Comparison of ENCODE assay signal across 1 cellular context in the genomic region with DNA sequence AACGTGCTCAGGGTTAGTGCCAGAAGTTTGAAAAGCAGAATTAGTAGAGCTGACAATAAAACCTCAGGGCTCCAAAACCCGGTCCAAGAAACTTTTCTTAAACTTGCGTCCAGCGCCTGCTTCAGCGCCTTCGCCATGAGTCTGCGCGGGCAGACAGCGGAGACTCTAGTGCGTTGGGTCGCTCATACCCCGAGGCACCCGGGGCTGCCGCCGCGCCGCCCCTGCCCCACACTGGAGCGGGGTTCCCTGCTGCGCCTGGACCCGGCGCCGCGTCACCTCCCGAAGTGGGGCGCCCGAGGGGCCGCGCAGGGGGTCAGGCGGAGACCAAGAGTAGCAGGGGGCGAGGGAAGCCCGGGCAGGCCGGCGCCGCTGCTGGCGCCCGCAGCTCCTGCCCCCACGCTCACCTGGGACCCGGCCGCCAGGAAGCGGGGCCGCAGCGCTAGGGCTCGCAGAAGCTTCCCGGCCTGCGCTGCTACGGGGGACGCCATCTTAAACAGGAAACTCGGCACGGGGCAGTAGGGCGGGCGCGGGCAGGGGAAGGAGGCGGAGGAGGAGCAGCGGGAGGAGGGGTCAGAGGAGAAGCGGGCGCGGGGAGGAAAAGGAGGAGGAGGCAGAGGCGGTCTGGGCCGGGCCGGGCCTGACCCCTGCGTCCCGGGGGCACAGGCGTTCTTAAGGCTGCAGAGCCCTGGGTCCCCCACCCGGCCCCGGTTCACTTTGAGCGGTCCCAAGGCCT.
A peak's percentile ranks its signal among the peaks of the same experiment; 100 is the strongest.
TF ChIP-seq lines count a peak whose summit lies in the region.

A gene with protein sequence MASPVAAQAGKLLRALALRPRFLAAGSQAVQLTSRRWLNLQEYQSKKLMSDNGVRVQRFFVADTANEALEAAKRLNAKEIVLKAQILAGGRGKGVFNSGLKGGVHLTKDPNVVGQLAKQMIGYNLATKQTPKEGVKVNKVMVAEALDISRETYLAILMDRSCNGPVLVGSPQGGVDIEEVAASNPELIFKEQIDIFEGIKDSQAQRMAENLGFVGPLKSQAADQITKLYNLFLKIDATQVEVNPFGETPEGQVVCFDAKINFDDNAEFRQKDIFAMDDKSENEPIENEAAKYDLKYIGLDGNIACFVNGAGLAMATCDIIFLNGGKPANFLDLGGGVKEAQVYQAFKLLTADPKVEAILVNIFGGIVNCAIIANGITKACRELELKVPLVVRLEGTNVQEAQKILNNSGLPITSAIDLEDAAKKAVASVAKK (minus strand): TSS at position 514 of the 733 bp plus-strand sequence. CDS start 26 bp downstream, at position 488.

TF ChIP-seq in K562, 482 proteins besides CTCF, POLR2A, EP300 and RAD21 (continued from another document and continues in another):
- TF ChIP-seq, protein P1, sequence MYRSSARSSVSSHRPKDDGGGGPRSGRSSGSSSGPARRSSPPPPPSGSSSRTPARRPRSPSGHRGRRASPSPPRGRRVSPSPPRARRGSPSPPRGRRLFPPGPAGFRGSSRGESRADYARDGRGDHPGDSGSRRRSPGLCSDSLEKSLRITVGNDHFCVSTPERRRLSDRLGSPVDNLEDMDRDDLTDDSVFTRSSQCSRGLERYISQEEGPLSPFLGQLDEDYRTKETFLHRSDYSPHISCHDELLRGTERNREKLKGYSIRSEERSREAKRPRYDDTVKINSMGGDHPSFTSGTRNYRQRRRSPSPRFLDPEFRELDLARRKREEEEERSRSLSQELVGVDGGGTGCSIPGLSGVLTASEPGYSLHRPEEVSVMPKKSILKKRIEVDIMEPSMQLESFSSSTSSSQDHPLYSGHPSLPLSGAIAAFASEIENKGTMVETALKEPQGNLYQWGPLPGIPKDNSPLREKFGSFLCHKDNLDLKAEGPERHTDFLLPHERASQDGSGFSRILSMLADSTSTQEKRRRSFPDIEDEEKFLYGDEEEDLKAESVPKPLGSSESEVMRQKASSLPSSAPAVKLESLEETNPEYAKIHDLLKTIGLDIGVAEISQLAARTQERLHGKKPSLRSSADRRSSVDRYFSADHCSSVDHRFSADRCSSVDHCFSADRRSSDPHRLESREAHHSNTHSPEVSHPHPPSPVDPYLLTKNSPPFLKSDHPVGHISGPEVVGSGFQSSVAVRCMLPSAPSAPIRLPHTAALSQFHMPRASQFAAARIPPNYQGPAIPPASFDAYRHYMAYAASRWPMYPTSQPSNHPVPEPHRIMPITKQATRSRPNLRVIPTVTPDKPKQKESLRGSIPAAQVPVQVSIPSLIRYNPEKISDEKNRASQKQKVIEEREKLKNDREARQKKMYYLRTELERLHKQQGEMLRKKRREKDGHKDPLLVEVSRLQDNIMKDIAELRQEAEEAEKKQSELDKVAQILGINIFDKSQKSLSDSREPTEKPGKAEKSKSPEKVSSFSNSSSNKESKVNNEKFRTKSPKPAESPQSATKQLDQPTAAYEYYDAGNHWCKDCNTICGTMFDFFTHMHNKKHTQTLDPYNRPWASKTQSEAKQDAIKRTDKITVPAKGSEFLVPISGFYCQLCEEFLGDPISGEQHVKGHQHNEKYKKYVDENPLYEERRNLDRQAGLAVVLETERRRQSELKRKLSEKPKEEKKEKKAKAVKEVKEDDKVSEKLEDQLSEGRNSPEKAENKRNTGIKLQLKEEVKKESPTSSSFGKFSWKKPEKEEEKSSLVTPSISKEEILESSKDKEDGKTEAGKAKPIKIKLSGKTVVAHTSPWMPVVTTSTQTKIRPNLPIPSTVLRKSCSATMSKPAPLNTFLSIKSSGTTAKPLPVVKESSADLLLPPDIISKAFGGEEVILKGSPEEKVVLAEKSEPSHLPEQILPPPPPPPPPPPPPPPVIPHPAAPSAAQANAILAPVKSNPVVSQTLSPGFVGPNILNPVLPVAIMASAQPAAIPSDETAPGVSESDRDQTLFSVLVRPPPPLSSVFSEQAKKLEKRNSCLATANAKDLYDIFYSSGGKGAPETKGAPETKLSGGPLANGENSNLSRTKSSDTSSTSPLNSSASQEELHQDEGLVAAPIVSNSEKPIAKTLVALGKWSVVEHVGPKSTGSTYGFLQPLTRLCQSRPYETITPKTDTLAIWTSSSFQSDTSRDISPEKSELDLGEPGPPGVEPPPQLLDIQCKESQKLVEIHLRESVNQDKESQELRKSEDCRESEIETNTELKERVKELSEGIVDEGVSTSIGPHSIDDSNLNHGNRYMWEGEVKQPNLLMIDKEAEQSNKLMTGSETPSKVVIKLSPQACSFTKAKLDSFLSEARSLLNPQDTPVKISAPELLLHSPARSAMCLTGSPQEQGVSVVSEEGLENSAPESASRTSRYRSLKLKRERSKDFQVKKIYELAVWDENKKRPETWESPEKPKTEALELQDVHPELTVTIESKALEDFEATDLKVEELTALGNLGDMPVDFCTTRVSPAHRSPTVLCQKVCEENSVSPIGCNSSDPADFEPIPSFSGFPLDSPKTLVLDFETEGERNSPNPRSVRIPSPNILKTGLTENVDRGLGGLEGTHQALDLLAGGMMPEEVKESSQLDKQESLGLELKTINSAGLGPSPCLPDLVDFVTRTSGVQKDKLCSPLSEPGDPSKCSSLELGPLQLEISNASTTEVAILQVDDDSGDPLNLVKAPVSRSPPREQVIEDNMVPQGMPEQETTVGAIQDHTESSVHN (IDR thresholded peaks at IDR 0.05; ENCODE audit: borderline replicate concordance in 1 of 2, low read depth in 1 of 2) = no peak
- peak; percentile 40 for TF ChIP-seq U2AF1 (optimal IDR thresholded peaks at IDR 0.05; ENCODE audit: low read depth, low read length)
- TF ChIP-seq NR2C2 (CRISPR knock-in tag; IDR thresholded peaks at IDR 0.05) = no peak; the same call in 1 of the 2 replicates
- peak; percentile 89 for TF ChIP-seq NR2C2 (tag; IDR thresholded peaks at IDR 0.05)
- TF ChIP-seq NONO (IDR thresholded peaks at IDR 0.05; ENCODE audit: low read depth in 2 of 2, low read length in 1 of 2) = peak; percentile 38 to 67; a peak in 2 of 4 replicates
- TF ChIP-seq ZNF77 (CRISPR knock-in tag; IDR thresholded peaks at IDR 0.05) = no peak
- peak; percentile 42 for TF ChIP-seq CHD1 (IDR thresholded peaks at IDR 0.05; ENCODE audit: low read length)
- no peak for TF ChIP-seq MEIS2 (IDR thresholded peaks at IDR 0.05; ENCODE audit: partially characterized antibody)
- TF ChIP-seq C11orf30 (IDR thresholded peaks at IDR 0.05; ENCODE audit: low read depth) = no peak
- TF ChIP-seq POLR2B (IDR thresholded peaks at IDR 0.05; ENCODE audit: low read depth, partially characterized antibody) = peak; percentile 53
- TF ChIP-seq TAF9B (IDR thresholded peaks at IDR 0.05; ENCODE audit: partially characterized antibody) = peak; percentile 64
- TF ChIP-seq, protein P2, sequence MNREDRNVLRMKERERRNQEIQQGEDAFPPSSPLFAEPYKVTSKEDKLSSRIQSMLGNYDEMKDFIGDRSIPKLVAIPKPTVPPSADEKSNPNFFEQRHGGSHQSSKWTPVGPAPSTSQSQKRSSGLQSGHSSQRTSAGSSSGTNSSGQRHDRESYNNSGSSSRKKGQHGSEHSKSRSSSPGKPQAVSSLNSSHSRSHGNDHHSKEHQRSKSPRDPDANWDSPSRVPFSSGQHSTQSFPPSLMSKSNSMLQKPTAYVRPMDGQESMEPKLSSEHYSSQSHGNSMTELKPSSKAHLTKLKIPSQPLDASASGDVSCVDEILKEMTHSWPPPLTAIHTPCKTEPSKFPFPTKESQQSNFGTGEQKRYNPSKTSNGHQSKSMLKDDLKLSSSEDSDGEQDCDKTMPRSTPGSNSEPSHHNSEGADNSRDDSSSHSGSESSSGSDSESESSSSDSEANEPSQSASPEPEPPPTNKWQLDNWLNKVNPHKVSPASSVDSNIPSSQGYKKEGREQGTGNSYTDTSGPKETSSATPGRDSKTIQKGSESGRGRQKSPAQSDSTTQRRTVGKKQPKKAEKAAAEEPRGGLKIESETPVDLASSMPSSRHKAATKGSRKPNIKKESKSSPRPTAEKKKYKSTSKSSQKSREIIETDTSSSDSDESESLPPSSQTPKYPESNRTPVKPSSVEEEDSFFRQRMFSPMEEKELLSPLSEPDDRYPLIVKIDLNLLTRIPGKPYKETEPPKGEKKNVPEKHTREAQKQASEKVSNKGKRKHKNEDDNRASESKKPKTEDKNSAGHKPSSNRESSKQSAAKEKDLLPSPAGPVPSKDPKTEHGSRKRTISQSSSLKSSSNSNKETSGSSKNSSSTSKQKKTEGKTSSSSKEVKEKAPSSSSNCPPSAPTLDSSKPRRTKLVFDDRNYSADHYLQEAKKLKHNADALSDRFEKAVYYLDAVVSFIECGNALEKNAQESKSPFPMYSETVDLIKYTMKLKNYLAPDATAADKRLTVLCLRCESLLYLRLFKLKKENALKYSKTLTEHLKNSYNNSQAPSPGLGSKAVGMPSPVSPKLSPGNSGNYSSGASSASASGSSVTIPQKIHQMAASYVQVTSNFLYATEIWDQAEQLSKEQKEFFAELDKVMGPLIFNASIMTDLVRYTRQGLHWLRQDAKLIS (CRISPR knock-in tag; IDR thresholded peaks at IDR 0.05) = 0 out of 2 replicates have a peak, but pooled peaks have one; percentile 41
- TF ChIP-seq HDAC1 (IDR thresholded peaks at IDR 0.05) = no peak; a peak in 1 of 4 replicates
- TF ChIP-seq, protein P3, sequence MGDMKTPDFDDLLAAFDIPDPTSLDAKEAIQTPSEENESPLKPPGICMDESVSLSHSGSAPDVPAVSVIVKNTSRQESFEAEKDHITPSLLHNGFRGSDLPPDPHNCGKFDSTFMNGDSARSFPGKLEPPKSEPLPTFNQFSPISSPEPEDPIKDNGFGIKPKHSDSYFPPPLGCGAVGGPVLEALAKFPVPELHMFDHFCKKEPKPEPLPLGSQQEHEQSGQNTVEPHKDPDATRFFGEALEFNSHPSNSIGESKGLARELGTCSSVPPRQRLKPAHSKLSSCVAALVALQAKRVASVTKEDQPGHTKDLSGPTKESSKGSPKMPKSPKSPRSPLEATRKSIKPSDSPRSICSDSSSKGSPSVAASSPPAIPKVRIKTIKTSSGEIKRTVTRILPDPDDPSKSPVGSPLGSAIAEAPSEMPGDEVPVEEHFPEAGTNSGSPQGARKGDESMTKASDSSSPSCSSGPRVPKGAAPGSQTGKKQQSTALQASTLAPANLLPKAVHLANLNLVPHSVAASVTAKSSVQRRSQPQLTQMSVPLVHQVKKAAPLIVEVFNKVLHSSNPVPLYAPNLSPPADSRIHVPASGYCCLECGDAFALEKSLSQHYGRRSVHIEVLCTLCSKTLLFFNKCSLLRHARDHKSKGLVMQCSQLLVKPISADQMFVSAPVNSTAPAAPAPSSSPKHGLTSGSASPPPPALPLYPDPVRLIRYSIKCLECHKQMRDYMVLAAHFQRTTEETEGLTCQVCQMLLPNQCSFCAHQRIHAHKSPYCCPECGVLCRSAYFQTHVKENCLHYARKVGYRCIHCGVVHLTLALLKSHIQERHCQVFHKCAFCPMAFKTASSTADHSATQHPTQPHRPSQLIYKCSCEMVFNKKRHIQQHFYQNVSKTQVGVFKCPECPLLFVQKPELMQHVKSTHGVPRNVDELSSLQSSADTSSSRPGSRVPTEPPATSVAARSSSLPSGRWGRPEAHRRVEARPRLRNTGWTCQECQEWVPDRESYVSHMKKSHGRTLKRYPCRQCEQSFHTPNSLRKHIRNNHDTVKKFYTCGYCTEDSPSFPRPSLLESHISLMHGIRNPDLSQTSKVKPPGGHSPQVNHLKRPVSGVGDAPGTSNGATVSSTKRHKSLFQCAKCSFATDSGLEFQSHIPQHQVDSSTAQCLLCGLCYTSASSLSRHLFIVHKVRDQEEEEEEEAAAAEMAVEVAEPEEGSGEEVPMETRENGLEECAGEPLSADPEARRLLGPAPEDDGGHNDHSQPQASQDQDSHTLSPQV (IDR thresholded peaks at IDR 0.05) = peak; percentile 10; the same call in 1 of the 2 replicates
- TF ChIP-seq CC2D1A (IDR thresholded peaks at IDR 0.05) = no peak
- TF ChIP-seq SNIP1 (IDR thresholded peaks at IDR 0.05; ENCODE audit: low read depth) = no peak
- peak; percentile 69 to 95 (median 90) for TF ChIP-seq YY1 (IDR thresholded peaks at IDR 0.05; ENCODE audit: borderline replicate concordance in 1 of 3, control insufficient read depth in 1 of 3, extremely low read depth in 1 of 3, insufficient read depth in 3 of 3, insufficient read length in 1 of 3, insufficient replicate concordance in 2 of 3, low read depth in 1 of 3, low read length in 2 of 3)
- peak; percentile 46; the same call in 1 of the 2 replicates for TF ChIP-seq NR2C1 (IDR thresholded peaks at IDR 0.05)
- peak; percentile 35; the same call in 1 of the 2 replicates for TF ChIP-seq NR2C1 (tag; IDR thresholded peaks at IDR 0.05)
- 0 out of 2 replicates have a peak, but pooled peaks have one; percentile 4 for TF ChIP-seq NCOR1 (IDR thresholded peaks at IDR 0.05)
- TF ChIP-seq POLR3A (IDR thresholded peaks at IDR 0.05; ENCODE audit: borderline replicate concordance, extremely low read depth, insufficient read depth, insufficient read length) = no peak
- no peak for TF ChIP-seq ZNF384 (IDR thresholded peaks at IDR 0.05; ENCODE audit: low read depth, low read length)
- TF ChIP-seq BRD4 (IDR thresholded peaks at IDR 0.05) = 0 out of 2 replicates have a peak, but pooled peaks have one; percentile 34
- TF ChIP-seq ELF2 (CRISPR knock-in tag; IDR thresholded peaks at IDR 0.05) = 0 out of 2 replicates have a peak, but pooled peaks have one; percentile 47
- TF ChIP-seq, protein P4, sequence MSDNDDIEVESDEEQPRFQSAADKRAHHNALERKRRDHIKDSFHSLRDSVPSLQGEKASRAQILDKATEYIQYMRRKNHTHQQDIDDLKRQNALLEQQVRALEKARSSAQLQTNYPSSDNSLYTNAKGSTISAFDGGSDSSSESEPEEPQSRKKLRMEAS (CRISPR knock-in tag; IDR thresholded peaks at IDR 0.05) = peak; percentile 8; the same call in 1 of the 2 replicates
- TF ChIP-seq, protein P5, sequence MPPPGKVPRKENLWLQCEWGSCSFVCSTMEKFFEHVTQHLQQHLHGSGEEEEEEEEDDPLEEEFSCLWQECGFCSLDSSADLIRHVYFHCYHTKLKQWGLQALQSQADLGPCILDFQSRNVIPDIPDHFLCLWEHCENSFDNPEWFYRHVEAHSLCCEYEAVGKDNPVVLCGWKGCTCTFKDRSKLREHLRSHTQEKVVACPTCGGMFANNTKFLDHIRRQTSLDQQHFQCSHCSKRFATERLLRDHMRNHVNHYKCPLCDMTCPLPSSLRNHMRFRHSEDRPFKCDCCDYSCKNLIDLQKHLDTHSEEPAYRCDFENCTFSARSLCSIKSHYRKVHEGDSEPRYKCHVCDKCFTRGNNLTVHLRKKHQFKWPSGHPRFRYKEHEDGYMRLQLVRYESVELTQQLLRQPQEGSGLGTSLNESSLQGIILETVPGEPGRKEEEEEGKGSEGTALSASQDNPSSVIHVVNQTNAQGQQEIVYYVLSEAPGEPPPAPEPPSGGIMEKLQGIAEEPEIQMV (tag; conservative IDR thresholded peaks at IDR 0.05; ENCODE audit: low read depth) = no peak
- peak; percentile 84 for TF ChIP-seq TBP (optimal IDR thresholded peaks at IDR 0.05; ENCODE audit: low read depth, low read length)
- TF ChIP-seq CHD4 (IDR thresholded peaks at IDR 0.05; ENCODE audit: insufficient read depth, insufficient replicate concordance, low read depth, low read length, poor library complexity, severe bottlenecking) = no peak
- TF ChIP-seq RBBP5 (IDR thresholded peaks at IDR 0.05; ENCODE audit: borderline replicate concordance, insufficient read depth, low read length, poor library complexity, severe bottlenecking) = peak; percentile 77
- TF ChIP-seq JUND (IDR thresholded peaks at IDR 0.05; ENCODE audit: borderline replicate concordance, low read depth, low read length) = peak; percentile 2; the same call in 1 of the 2 replicates
- no peak for TF ChIP-seq JUND (tag; IDR thresholded peaks at IDR 0.05; ENCODE audit: borderline replicate concordance, low read depth, low read length)
